ENCODE assay signal across 8 cellular contexts in genomic region chr7:123537026-123537642, GRCh38. TPM values are rescaled to one million over a fixed set of nuclear protein-coding genes. Genes with fewer than 3 reads are reported as not detected.
DNase-seq lines count a peak whose midpoint lies in the region; ATAC-seq, FAIRE-seq and TF ChIP-seq lines count a peak whose summit lies in the region.

No MANE protein-coding gene starts in this region.

- H3K4me3 ChIP-seq in right atrium auricular region: no peak overlapping the region

- CTCF ChIA-PET in T-cell (lab: Charles Lee): interaction anchor here in 1 of 2 donors (1.0 to 1.9 kb wide), 2 partner anchors 43 to 44 kb away, joined by 3 to 11 read pairs; no protein-coding TSS in a partner anchor

- H3K27ac ChIP-seq in right atrium auricular region: no peak overlapping the region

- intact Hi-C loops in left ventricle myocardium superior (cut with micrococcal nuclease): loop anchor here (5.0 kb wide), 1 partner anchor 45 kb away; no protein-coding TSS in a partner anchor

- no peaks in the 10 kb centered on the region for H3K36me3 ChIP-seq in right atrium auricular region

- peaks cover 22 to 27% (median 23%) of the 10 kb centered on the region in 3 donors for H3K4me1 Mint-ChIP-seq in T-cell

- H3K4me1 ChIP-seq in right atrium auricular region: peaks cover 0 to 15% of the 10 kb centered on the region in 2 donors

- peaks cover 3% of the 10 kb centered on the region in 2 donors for H3K27me3 Mint-ChIP-seq in T-cell

- H3K9me3 ChIP-seq in right atrium auricular region: no peaks in the 10 kb centered on the region

- FAIRE-seq in frontal cortex (lab: Jason Lieb, UNC): peak; percentile 92

- H3K27me3 ChIP-seq in right atrium auricular region: no peaks in the 10 kb centered on the region

- peak; percentile 22 to 69 for TF ChIP-seq CTCF in right atrium auricular region (IDR thresholded peaks at IDR 0.05)

- no peak overlapping the region for H3K4me3 Mint-ChIP-seq in T-cell

- H3K27ac Mint-ChIP-seq in T-cell: no peak overlapping the region

- POLR2A ChIA-PET in T-cell (lab: Charles Lee): interaction anchor here in 1 of 2 donors (0.8 kb wide), 1 partner anchor 42 kb away, joined by 4 read pairs; no protein-coding TSS in a partner anchor

- DNase-seq in right atrium auricular region (ENCODE audit: low spot score) (no peak), left ventricle myocardium superior (no peak), RPMI7951 (ENCODE audit: low read depth) (peak; percentile 35), frontal cortex (ENCODE audit: low spot score in 2 of 2) (no peak), T-cell (no peak), amniotic stem cell (lab: John Stamatoyannopoulos, UW) (no peak), NCI-H2029 treated with DMSO at 0.1 percent for 48 hours (lab: John Stamatoyannopoulos, UW) (no peak)

- H3K36me3 Mint-ChIP-seq in T-cell: no peaks in the 10 kb centered on the region

- no peak for ATAC-seq in left ventricle myocardium superior
- ATAC-seq in T-cell (replicated peaks in 1 of 4): no peak
- ATAC-seq in HG02678 (IDR thresholded peaks at IDR 0.05; ENCODE audit: unreplicated experiment): no peak

- H3K9me3 Mint-ChIP-seq in T-cell: no peaks in the 10 kb centered on the region

RNA-seq across cellular contexts. Expression of gene IQUB, which starts 2.7 kb away (rescaled TPM):
- total RNA-seq in right atrium auricular region (under 1 TPM; 0.51 to 0.85 TPM), left ventricle myocardium superior (0.32 TPM), frontal cortex (2.0 TPM), T-cell (under 1 TPM in 2 of 5 donors, not detected in 3; 0.09 TPM)
- 0.39 and 1.1 TPM in 2 replicates for total RNA-seq in RPMI7951 (2014; rRNA removed; shearing (Covaris generic))

RNA-seq across cellular contexts. Expression of gene NDUFA5, which starts 20.5 kb away (rescaled TPM):
- 100 to 1,000 TPM; 110 to 227 TPM for total RNA-seq in right atrium auricular region
- 389 TPM for total RNA-seq in left ventricle myocardium superior
- 78.8 and 102 TPM in 2 replicates for total RNA-seq in RPMI7951 (2014; rRNA removed; shearing (Covaris generic))
- total RNA-seq in frontal cortex: 125 TPM
- total RNA-seq in T-cell: 10 to 100 TPM; 47.0 to 56.5 (median 48.8) TPM
